In the genomic region with DNA sequence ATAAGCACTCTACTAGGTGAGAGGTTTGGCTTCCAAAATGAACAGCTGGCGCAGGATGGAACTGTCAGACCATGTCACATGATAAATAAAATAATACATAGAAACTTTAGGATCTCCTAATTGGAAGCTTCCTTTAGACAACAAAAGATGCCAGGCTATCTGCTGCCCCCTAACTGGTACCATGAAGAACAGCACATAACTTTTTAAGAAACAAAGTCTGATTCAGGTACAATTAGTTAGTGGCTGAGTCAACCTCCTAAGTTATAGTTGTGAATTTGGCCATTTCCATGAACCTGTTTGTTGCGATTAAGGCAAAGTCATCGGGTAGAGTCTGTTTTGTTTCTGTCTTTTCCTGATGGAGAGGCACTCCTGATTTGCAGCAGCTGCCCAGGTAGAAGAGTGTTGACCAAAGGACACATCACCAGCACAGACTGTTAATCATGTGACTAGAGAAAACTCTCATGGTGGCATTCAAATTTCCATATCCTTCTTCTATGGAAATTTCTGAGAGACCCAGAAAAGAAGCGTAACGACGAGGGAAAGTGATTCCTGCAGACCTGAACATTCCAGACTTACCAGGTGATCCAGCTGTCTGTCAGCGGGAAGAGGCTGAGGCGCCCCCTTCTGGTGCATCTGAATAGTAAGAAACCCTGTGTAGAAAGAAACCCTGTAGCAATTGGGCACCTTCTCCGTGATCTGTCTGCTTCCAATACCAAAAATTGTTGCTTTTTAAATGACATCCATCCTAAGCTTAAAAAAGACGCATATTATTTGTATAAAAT, we compare ENCODE assay signal across 10 cellular contexts.
DNase-seq lines count a peak whose midpoint lies in the region; ATAC-seq and TF ChIP-seq lines count a peak whose summit lies in the region.
"Had no signal": no experiment of that assay in that cellular context is flagged by ENCODE, and none has a peak within 500 bp of the region (broad histone marks: within the 10 kb centered on the region; RNA-seq: fewer than 3 reads in every experiment).

No MANE protein-coding gene starts in this region.

- H3K9ac ChIP-seq in SU-DHL-6 (ENCODE audit: low read length) (no peak overlapping the region), iPS-18a (ENCODE audit: low read length) (no peak overlapping the region)

- no peaks in the 10 kb centered on the region for H3K9me3 Mint-ChIP-seq in stimulated activated memory B cell treated with anti-CD40 and anti-IgM and Interleukin-4, amounts not matched to agents 10 μg/mL and 1 μg/mL and 100 μg/mL, for 72 hours
- H3K9me3 Mint-ChIP-seq: activated naive CD4-positive, alpha-beta T cell treated with anti-CD3 and anti-CD28 coated beads, Interleukin-2, amount 50 U/mL, for 24 hours had no signal

- H3K4me3 ChIP-seq in AG04449 (ENCODE audit: low read depth, low read length) (no peak overlapping the region), GM12875 (ENCODE audit: low read depth, low read length) (no peak overlapping the region), SU-DHL-6 (ENCODE audit: insufficient read depth, low read length, poor library complexity, severe bottlenecking) (no peak overlapping the region), iPS-18a (ENCODE audit: low read length) (peak overlapping the region; percentile 40)

- H3K27ac ChIP-seq in SU-DHL-6 (ENCODE audit: low read depth, low read length) (no peak overlapping the region), iPS-18a (ENCODE audit: low read length) (no peak overlapping the region)

- H3K36me3 ChIP-seq in SU-DHL-6 (ENCODE audit: low read length) (no peaks in the 10 kb centered on the region), iPS-18a (ENCODE audit: control insufficient read depth, low read depth, low read length) (no peaks in the 10 kb centered on the region)

- H4K20me1 ChIP-seq in SU-DHL-6 (ENCODE audit: low read depth, low read length), result no peaks in the 10 kb centered on the region

- CTCF ChIA-PET in AG04449 (lab: Yijun Ruan, JAX), result interaction anchor here (0.8 to 2.1 kb wide), 12 partner anchors 9 to 883 kb away, joined by 3 to 10 read pairs (median 4); no protein-coding TSS in a partner anchor

- no peak for DNase-seq in AG04449 (ENCODE audit: low read depth, low spot score)
- DNase-seq in activated effector memory CD4-positive, alpha-beta T cell treated with anti-CD3 and anti-CD28 coated beads, Interleukin-2, amount 50 U/mL, for 16 hours, result no peak
- no peak for DNase-seq in GM20000 (ENCODE audit: low spot score)
- DNase-seq: NCI-H1436 had no signal

- no peaks in the 10 kb centered on the region for H3K9me3 ChIP-seq in SU-DHL-6 (ENCODE audit: insufficient read depth, low read length)
- H3K9me3 ChIP-seq in iPS-18a (ENCODE audit: control insufficient read depth, low read depth, low read length), result no peaks in the 10 kb centered on the region

- H2AFZ ChIP-seq in SU-DHL-6 (ENCODE audit: low read depth, low read length, severe bottlenecking), result no peak overlapping the region

- no peak for ATAC-seq in HG02973 (IDR thresholded peaks at IDR 0.05; ENCODE audit: unreplicated experiment)
- ATAC-seq in stimulated activated memory B cell treated with anti-CD40 and anti-IgM and Interleukin-4, amounts not matched to agents 10 μg/mL and 1 μg/mL and 100 μg/mL, for 72 hours, result no peak

- H3K79me2 ChIP-seq in SU-DHL-6 (ENCODE audit: insufficient read depth, low read length), result no peaks in the 10 kb centered on the region

- POLR2A ChIA-PET in AG04449 (lab: Yijun Ruan, JAX), result interaction anchor here (0.6 kb wide), 1 partner anchor 9 kb away, joined by 3 read pairs; the partner anchor contains the start of gene INHBA

- H3K27me3 Mint-ChIP-seq in stimulated activated memory B cell treated with anti-CD40 and anti-IgM and Interleukin-4, amounts not matched to agents 10 μg/mL and 1 μg/mL and 100 μg/mL, for 72 hours, result no peaks in the 10 kb centered on the region

- H3K36me3 Mint-ChIP-seq in stimulated activated memory B cell treated with anti-CD40 and anti-IgM and Interleukin-4, amounts not matched to agents 10 μg/mL and 1 μg/mL and 100 μg/mL, for 72 hours, result no peaks in the 10 kb centered on the region
- H3K36me3 Mint-ChIP-seq: activated naive CD4-positive, alpha-beta T cell treated with anti-CD3 and anti-CD28 coated beads, Interleukin-2, amount 50 U/mL, for 24 hours had no signal

- H3K27ac Mint-ChIP-seq in stimulated activated memory B cell treated with anti-CD40 and anti-IgM and Interleukin-4, amounts not matched to agents 10 μg/mL and 1 μg/mL and 100 μg/mL, for 72 hours, result no peak overlapping the region
- H3K27ac Mint-ChIP-seq: activated naive CD4-positive, alpha-beta T cell treated with anti-CD3 and anti-CD28 coated beads, Interleukin-2, amount 50 U/mL, for 24 hours had no signal

- no peak overlapping the region for H3K4me3 Mint-ChIP-seq in stimulated activated memory B cell treated with anti-CD40 and anti-IgM and Interleukin-4, amounts not matched to agents 10 μg/mL and 1 μg/mL and 100 μg/mL, for 72 hours
- H3K4me3 Mint-ChIP-seq: activated naive CD4-positive, alpha-beta T cell treated with anti-CD3 and anti-CD28 coated beads, Interleukin-2, amount 50 U/mL, for 24 hours had no signal

- no peaks in the 10 kb centered on the region for H3K9me2 ChIP-seq in SU-DHL-6 (replicated peaks; ENCODE audit: insufficient read depth, low read length)

- peaks cover 7% of the 10 kb centered on the region for H3K4me1 ChIP-seq in iPS-18a (ENCODE audit: control insufficient read depth, low read depth, low read length)

- H3F3A ChIP-seq in SU-DHL-6 (ENCODE audit: insufficient read depth), result no peaks in the 10 kb centered on the region

- H3K27me3 ChIP-seq in SU-DHL-6 (ENCODE audit: low read length) (no peaks in the 10 kb centered on the region), iPS-18a (ENCODE audit: control insufficient read depth, insufficient read depth, low read length) (peaks cover 11% of the 10 kb centered on the region)

- no peaks in the 10 kb centered on the region for H3K4me1 Mint-ChIP-seq in stimulated activated memory B cell treated with anti-CD40 and anti-IgM and Interleukin-4, amounts not matched to agents 10 μg/mL and 1 μg/mL and 100 μg/mL, for 72 hours
- H3K4me1 Mint-ChIP-seq: activated naive CD4-positive, alpha-beta T cell treated with anti-CD3 and anti-CD28 coated beads, Interleukin-2, amount 50 U/mL, for 24 hours had no signal

- peak; percentile 3 for TF ChIP-seq CTCF in AG04449 (IDR thresholded peaks at IDR 0.05; ENCODE audit: insufficient read depth, low read length, missing control alignments)
- peak; percentile 30; the same call in 1 of the 2 replicates for TF ChIP-seq CTCF in GM12875 (IDR thresholded peaks at IDR 0.05; ENCODE audit: borderline replicate concordance, insufficient read depth, low read depth, low read length)
- TF ChIP-seq CTCF in SU-DHL-6 (IDR thresholded peaks at IDR 0.05; ENCODE audit: insufficient read depth, low read length, poor library complexity, severe bottlenecking), result peak; percentile 63
- TF ChIP-seq CTCF in GM20000 (IDR thresholded peaks at IDR 0.05; ENCODE audit: extremely low read depth, missing control alignments), result no peak

- H3K4me2 ChIP-seq in SU-DHL-6 (ENCODE audit: low read depth, low read length, poor library complexity, severe bottlenecking), result no peak overlapping the region
